Comparison of ENCODE assay signal across 17 cellular contexts in genomic region chr1:65009724-65010420, GRCh38. TPM values are rescaled to one million over a fixed set of nuclear protein-coding genes. Genes with fewer than 3 reads are reported as not detected.
A peak's percentile ranks its signal among the peaks of the same experiment; 100 is the strongest.
DNase-seq lines count a peak whose midpoint lies in the region; ATAC-seq lines count a peak whose summit lies in the region.
"Had no signal": no experiment of that assay in that cellular context is flagged by ENCODE, and none has a peak within 500 bp of the region (broad histone marks: within the 10 kb centered on the region; RNA-seq: fewer than 3 reads in every experiment).

No MANE protein-coding gene starts in this region.

- CTCF ChIA-PET in activated naive CD4-positive, alpha-beta T cell treated with anti-CD3 and anti-CD28 coated beads, Interleukin-2, amount 10 ng/mL, durations not matched to agents 7 days and 5 days (lab: Charles Lee): interaction anchor here (1.0 kb wide), 1 partner anchor 11 kb away, joined by 3 read pairs; no protein-coding TSS in a partner anchor

- peaks cover 37% of the 10 kb centered on the region for H3K4me1 Mint-ChIP-seq in activated naive CD4-positive, alpha-beta T cell treated with anti-CD3 and anti-CD28 coated beads, Interleukin-2, amount 10 ng/mL, durations not matched to agents 7 days and 5 days
- H3K4me1 Mint-ChIP-seq in activated naive CD8-positive, alpha-beta T cell treated with anti-CD3 and anti-CD28 coated beads, Interleukin-2, amount 10 ng/mL, durations not matched to agents 7 days and 5 days: peaks cover 41% of the 10 kb centered on the region

- DNase-seq in activated naive CD4-positive, alpha-beta T cell treated with anti-CD3 and anti-CD28 coated beads, Interleukin-2, amount 10 ng/mL, durations not matched to agents 7 days and 5 days: peak; percentile 24
- no peak for DNase-seq in activated naive CD4-positive, alpha-beta T cell (lab: John Stamatoyannopoulos, UW)
- DNase-seq in SK-N-MC (ENCODE audit: low read depth, low spot score): no peak
- no peak for DNase-seq in activated naive CD8-positive, alpha-beta T cell treated with anti-CD3 and anti-CD28 coated beads, Interleukin-2, amount 10 ng/mL, durations not matched to agents 7 days and 5 days
- DNase-seq in SKM-1 treated with dmso at 0.1 percent for 144 hours (lab: John Stamatoyannopoulos, UW; ENCODE audit: unreplicated experiment): no peak
- no peak for DNase-seq in SIG-M5 treated with dmso at 0.1 percent for 504 hours (lab: John Stamatoyannopoulos, UW; ENCODE audit: unreplicated experiment)
- no peak for DNase-seq in NCI-H446 treated with DMSO at 0.1 percent for 48 hours (lab: John Stamatoyannopoulos, UW)
- DNase-seq: colonic mucosa; NCI-H1694 treated with DMSO at 0.1 percent for 48 hours; NCI-H510A; OCI-M1; stimulated activated CD4-positive, alpha-beta T cell treated with anti-CD3 and anti-CD28 coated beads, Interleukin-12 subunit alpha, Interleukin-12 subunit beta, amount 100 ng/mL, for 4 hours; stomach had no signal

- no peak overlapping the region for H3K4me3 Mint-ChIP-seq in activated naive CD4-positive, alpha-beta T cell treated with anti-CD3 and anti-CD28 coated beads, Interleukin-2, amount 10 ng/mL, durations not matched to agents 7 days and 5 days
- H3K4me3 Mint-ChIP-seq in activated naive CD8-positive, alpha-beta T cell treated with anti-CD3 and anti-CD28 coated beads, Interleukin-2, amount 10 ng/mL, durations not matched to agents 7 days and 5 days: peak overlapping the region; percentile 63

- H3K27ac ChIP-seq in SK-N-MC: peak overlapping the region; percentile 80
- H3K27ac ChIP-seq: colonic mucosa, HL-60, stomach, VCaP had no signal

- no peak overlapping the region for H3K9ac ChIP-seq in SK-N-MC (ENCODE audit: insufficient read length)

- peak; percentile 58 for ATAC-seq in activated naive CD8-positive, alpha-beta T cell treated with anti-CD3 and anti-CD28 coated beads, Interleukin-2, amount 10 ng/mL, durations not matched to agents 7 days and 5 days (ENCODE audit: low read depth)
- no peak for ATAC-seq in GM18517 (IDR thresholded peaks at IDR 0.05; ENCODE audit: unreplicated experiment)
- ATAC-seq: SK-N-SH treated with all-trans-retinoic acid at 6 μM for 48 hours had no signal

- no peak overlapping the region for H3K4me3 ChIP-seq in SK-N-MC
- H3K4me3 ChIP-seq: colonic mucosa, stomach had no signal

- H3K27ac Mint-ChIP-seq in activated naive CD4-positive, alpha-beta T cell treated with anti-CD3 and anti-CD28 coated beads, Interleukin-2, amount 10 ng/mL, durations not matched to agents 7 days and 5 days: peak overlapping the region; percentile 65
- peak overlapping the region; percentile 90 for H3K27ac Mint-ChIP-seq in activated naive CD8-positive, alpha-beta T cell treated with anti-CD3 and anti-CD28 coated beads, Interleukin-2, amount 10 ng/mL, durations not matched to agents 7 days and 5 days

- H3K36me3 ChIP-seq in SK-N-MC (ENCODE audit: insufficient read depth, low read length): peaks cover 9% of the 10 kb centered on the region; the same call in 1 of the 2 replicates
- H3K36me3 ChIP-seq: colonic mucosa, stomach had no signal

- H3K9me3 Mint-ChIP-seq in activated naive CD4-positive, alpha-beta T cell treated with anti-CD3 and anti-CD28 coated beads, Interleukin-2, amount 10 ng/mL, durations not matched to agents 7 days and 5 days: peaks cover 4% of the 10 kb centered on the region
- H3K9me3 Mint-ChIP-seq in activated naive CD8-positive, alpha-beta T cell treated with anti-CD3 and anti-CD28 coated beads, Interleukin-2, amount 10 ng/mL, durations not matched to agents 7 days and 5 days: peaks cover 5% of the 10 kb centered on the region

- H3K27me3 Mint-ChIP-seq in activated naive CD4-positive, alpha-beta T cell treated with anti-CD3 and anti-CD28 coated beads, Interleukin-2, amount 10 ng/mL, durations not matched to agents 7 days and 5 days: peaks cover 29% of the 10 kb centered on the region
- peaks cover 1% of the 10 kb centered on the region for H3K27me3 Mint-ChIP-seq in activated naive CD8-positive, alpha-beta T cell treated with anti-CD3 and anti-CD28 coated beads, Interleukin-2, amount 10 ng/mL, durations not matched to agents 7 days and 5 days

- H3K9me3 ChIP-seq in SK-N-MC (ENCODE audit: low read depth, low read length): 0 out of 2 replicates have a peak, but pooled peaks cover 4% of the 10 kb centered on the region
- H3K9me3 ChIP-seq: colonic mucosa, stomach had no signal

- POLR2A ChIA-PET in activated naive CD8-positive, alpha-beta T cell treated with anti-CD3 and anti-CD28 coated beads, Interleukin-2, amount 10 ng/mL, durations not matched to agents 7 days and 5 days (lab: Charles Lee): interaction anchor here (1.7 kb wide), 1 partner anchor 44 kb away, joined by 9 read pairs; the partner anchor contains the start of gene JAK1

- H3K36me3 Mint-ChIP-seq in activated naive CD4-positive, alpha-beta T cell treated with anti-CD3 and anti-CD28 coated beads, Interleukin-2, amount 10 ng/mL, durations not matched to agents 7 days and 5 days: peaks cover 11% of the 10 kb centered on the region
- peaks cover 15% of the 10 kb centered on the region for H3K36me3 Mint-ChIP-seq in activated naive CD8-positive, alpha-beta T cell treated with anti-CD3 and anti-CD28 coated beads, Interleukin-2, amount 10 ng/mL, durations not matched to agents 7 days and 5 days

RNA-seq across cellular contexts. Expression of gene JAK1, which starts 43.5 kb away (rescaled TPM):
- 100 to 1,000 TPM; 213 to 236 TPM for total RNA-seq in activated naive CD8-positive, alpha-beta T cell treated with anti-CD3 and anti-CD28 coated beads, Interleukin-2, amount 10 ng/mL, durations not matched to agents 7 days and 5 days
